31 cellular contexts compared by ENCODE assay signal in the genomic region with DNA sequence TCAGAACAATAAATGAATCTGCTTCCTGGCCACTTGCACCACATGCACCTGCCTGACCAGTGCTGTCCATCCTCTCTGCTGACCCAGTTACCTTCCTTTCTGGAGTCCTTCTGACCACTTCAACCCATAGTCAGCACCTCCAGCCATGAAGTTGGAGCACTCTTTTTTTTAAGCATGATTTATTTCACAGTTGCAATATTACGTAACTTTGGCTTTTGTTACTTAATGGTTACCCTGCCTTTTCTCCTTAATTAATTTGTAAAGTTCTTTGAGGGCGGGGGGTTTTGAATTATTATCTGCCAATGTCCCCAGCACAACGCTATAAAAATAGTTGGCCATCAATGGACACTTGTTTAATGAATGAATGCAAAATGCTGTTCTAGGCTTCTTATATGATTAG.
"Had no signal": no experiment of that assay in that cellular context is flagged by ENCODE, and none has a peak within 500 bp of the region (broad histone marks: within the 10 kb centered on the region; RNA-seq: fewer than 3 reads in every experiment).

No MANE protein-coding gene starts in this region.

- H3K4me1 ChIP-seq: SJCRH30 had no signal

- H3K4me3 ChIP-seq: PC-9, SJCRH30, SK-N-MC had no signal

- ATAC-seq: Panc1, SK-N-SH treated with all-trans-retinoic acid at 6 μM for 48 hours, T-cell, T-helper 17 cell had no signal

- H3K27me3 ChIP-seq: SJCRH30 had no signal

- H3K36me3 ChIP-seq: SJCRH30 had no signal

- H3K27ac ChIP-seq: PC-9, SJCRH30, SK-N-MC had no signal

- H3K4me2 ChIP-seq: PC-9 had no signal

- DNase-seq: Karpas-422, NCI-H1048, NCI-H1092 treated with DMSO at 0.1 percent for 48 hours, NCI-H1105 treated with DMSO at 0.1 percent for 48 hours, NCI-H1417, NCI-H1436, NCI-H146, NCI-H1694, NCI-H187, NCI-H1930, NCI-H2029 treated with DMSO at 0.1 percent for 48 hours, NCI-H2081 treated with DMSO at 0.1 percent for 48 hours, NCI-H2107, NCI-H2171, NCI-H226, NCI-H446 treated with DMSO at 0.1 percent for 48 hours, NCI-H510A, NCI-H524, NCI-H526, NCI-H69, NCI-H748 treated with DMSO at 0.1 percent for 48 hours, NCI-H82, PC-9, SHP77, SIG-M5, SJCRH30, T-cell, T-helper 17 cell had no signal

- H2AFZ ChIP-seq: PC-9 had no signal
